In genomic region chr1:42682739-42683529, GRCh38 we compare ENCODE assay signal across 1 cellular context.
TF ChIP-seq lines count a peak whose summit lies in the region.

No MANE protein-coding gene starts in this region.

TF ChIP-seq in K562, 482 proteins besides CTCF, POLR2A, EP300 and RAD21 (continued from another document and continues in another):
- TF ChIP-seq, protein P1, sequence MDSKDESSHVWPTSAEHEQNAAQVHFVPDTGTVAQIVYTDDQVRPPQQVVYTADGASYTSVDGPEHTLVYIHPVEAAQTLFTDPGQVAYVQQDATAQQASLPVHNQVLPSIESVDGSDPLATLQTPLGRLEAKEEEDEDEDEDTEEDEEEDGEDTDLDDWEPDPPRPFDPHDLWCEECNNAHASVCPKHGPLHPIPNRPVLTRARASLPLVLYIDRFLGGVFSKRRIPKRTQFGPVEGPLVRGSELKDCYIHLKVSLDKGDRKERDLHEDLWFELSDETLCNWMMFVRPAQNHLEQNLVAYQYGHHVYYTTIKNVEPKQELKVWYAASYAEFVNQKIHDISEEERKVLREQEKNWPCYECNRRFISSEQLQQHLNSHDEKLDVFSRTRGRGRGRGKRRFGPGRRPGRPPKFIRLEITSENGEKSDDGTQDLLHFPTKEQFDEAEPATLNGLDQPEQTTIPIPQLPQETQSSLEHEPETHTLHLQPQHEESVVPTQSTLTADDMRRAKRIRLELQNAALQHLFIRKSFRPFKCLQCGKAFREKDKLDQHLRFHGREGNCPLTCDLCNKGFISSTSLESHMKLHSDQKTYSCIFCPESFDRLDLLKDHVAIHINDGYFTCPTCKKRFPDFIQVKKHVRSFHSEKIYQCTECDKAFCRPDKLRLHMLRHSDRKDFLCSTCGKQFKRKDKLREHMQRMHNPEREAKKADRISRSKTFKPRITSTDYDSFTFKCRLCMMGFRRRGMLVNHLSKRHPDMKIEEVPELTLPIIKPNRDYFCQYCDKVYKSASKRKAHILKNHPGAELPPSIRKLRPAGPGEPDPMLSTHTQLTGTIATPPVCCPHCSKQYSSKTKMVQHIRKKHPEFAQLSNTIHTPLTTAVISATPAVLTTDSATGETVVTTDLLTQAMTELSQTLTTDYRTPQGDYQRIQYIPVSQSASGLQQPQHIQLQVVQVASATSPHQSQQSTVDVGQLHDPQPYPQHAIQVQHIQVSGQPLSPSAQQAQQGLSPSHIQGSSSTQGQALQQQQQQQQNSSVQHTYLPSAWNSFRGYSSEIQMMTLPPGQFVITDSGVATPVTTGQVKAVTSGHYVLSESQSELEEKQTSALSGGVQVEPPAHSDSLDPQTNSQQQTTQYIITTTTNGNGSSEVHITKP (IDR thresholded peaks at IDR 0.05; ENCODE audit: partially characterized antibody) = no peak
- no peak for TF ChIP-seq SMARCA4 (IDR thresholded peaks at IDR 0.05)
- no peak for TF ChIP-seq DLX4 (CRISPR knock-in tag; IDR thresholded peaks at IDR 0.05)
- TF ChIP-seq RBBP5 (IDR thresholded peaks at IDR 0.05; ENCODE audit: borderline replicate concordance, insufficient read depth, low read length, poor library complexity, severe bottlenecking) = peak; percentile 96
- TF ChIP-seq ZNF592 (IDR thresholded peaks at IDR 0.05) = peak; percentile 47; the same call in 1 of the 2 replicates
- TF ChIP-seq ATF2 (CRISPR knock-in tag; IDR thresholded peaks at IDR 0.05) = peak; percentile 59; the same call in 1 of the 2 replicates
- TF ChIP-seq RAD51 (IDR thresholded peaks at IDR 0.05; ENCODE audit: borderline replicate concordance, low read depth) = no peak
- TF ChIP-seq SNRNP70 (optimal IDR thresholded peaks at IDR 0.05; ENCODE audit: low read depth, low read length) = no peak
- TF ChIP-seq PHF8 (IDR thresholded peaks at IDR 0.05; ENCODE audit: borderline replicate concordance, low read length) = peak; percentile 35; the same call in 1 of the 2 replicates
- no peak for TF ChIP-seq ZNF408 (CRISPR knock-in tag; IDR thresholded peaks at IDR 0.05; ENCODE audit: low read depth)
- TF ChIP-seq CGGBP1 (CRISPR knock-in tag; IDR thresholded peaks at IDR 0.05) = peak; percentile 8; the same call in 1 of the 2 replicates
- TF ChIP-seq TRIM28 (IDR thresholded peaks at IDR 0.05) = no peak; the same call in 1 of the 2 replicates
- no peak for TF ChIP-seq MYBL2 (IDR thresholded peaks at IDR 0.05; ENCODE audit: low read depth)
- TF ChIP-seq MYBL2 (CRISPR knock-in tag; IDR thresholded peaks at IDR 0.05; ENCODE audit: borderline replicate concordance) = no peak
- TF ChIP-seq, protein P2, sequence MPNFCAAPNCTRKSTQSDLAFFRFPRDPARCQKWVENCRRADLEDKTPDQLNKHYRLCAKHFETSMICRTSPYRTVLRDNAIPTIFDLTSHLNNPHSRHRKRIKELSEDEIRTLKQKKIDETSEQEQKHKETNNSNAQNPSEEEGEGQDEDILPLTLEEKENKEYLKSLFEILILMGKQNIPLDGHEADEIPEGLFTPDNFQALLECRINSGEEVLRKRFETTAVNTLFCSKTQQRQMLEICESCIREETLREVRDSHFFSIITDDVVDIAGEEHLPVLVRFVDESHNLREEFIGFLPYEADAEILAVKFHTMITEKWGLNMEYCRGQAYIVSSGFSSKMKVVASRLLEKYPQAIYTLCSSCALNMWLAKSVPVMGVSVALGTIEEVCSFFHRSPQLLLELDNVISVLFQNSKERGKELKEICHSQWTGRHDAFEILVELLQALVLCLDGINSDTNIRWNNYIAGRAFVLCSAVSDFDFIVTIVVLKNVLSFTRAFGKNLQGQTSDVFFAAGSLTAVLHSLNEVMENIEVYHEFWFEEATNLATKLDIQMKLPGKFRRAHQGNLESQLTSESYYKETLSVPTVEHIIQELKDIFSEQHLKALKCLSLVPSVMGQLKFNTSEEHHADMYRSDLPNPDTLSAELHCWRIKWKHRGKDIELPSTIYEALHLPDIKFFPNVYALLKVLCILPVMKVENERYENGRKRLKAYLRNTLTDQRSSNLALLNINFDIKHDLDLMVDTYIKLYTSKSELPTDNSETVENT (CRISPR knock-in tag; IDR thresholded peaks at IDR 0.05) = 0 out of 2 replicates have a peak, but pooled peaks have one; percentile 16
- TF ChIP-seq JUND (IDR thresholded peaks at IDR 0.05; ENCODE audit: borderline replicate concordance, low read depth, low read length) = no peak; the same call in 1 of the 2 replicates
- no peak; the same call in 2 of the 3 replicates for TF ChIP-seq JUND (tag; IDR thresholded peaks at IDR 0.05; ENCODE audit: borderline replicate concordance, low read depth, low read length)
- peak; percentile 65 for TF ChIP-seq MTA3 (IDR thresholded peaks at IDR 0.05; ENCODE audit: borderline replicate concordance)
- no peak for TF ChIP-seq SIX5 (IDR thresholded peaks at IDR 0.05; ENCODE audit: borderline replicate concordance in 1 of 2, insufficient read depth in 1 of 2, low read depth in 1 of 2, low read length in 2 of 2)
- TF ChIP-seq RREB1 (CRISPR knock-in tag; IDR thresholded peaks at IDR 0.05) = 0 out of 2 replicates have a peak, but pooled peaks have one; percentile 47
- TF ChIP-seq BDP1 (IDR thresholded peaks at IDR 0.05; ENCODE audit: insufficient read depth, insufficient read length) = no peak
- no peak for TF ChIP-seq GTF2E2 (tag; IDR thresholded peaks at IDR 0.05)
- peak; percentile 56; the same call in 1 of the 2 replicates for TF ChIP-seq HNRNPL (IDR thresholded peaks at IDR 0.05; ENCODE audit: low read depth, low read length)
- no peak for TF ChIP-seq NFYB (IDR thresholded peaks at IDR 0.05; ENCODE audit: extremely low read depth, insufficient read length)
- peak; percentile 46 for TF ChIP-seq U2AF1 (optimal IDR thresholded peaks at IDR 0.05; ENCODE audit: low read depth, low read length)
- TF ChIP-seq ZNF449 (CRISPR knock-in tag; IDR thresholded peaks at IDR 0.05) = no peak
- TF ChIP-seq SMARCE1 (IDR thresholded peaks at IDR 0.05) = no peak
- TF ChIP-seq ZNF395 (CRISPR knock-in tag; IDR thresholded peaks at IDR 0.05) = peak; percentile 89
- peak; percentile 69; the same call in 1 of the 2 replicates for TF ChIP-seq ZSCAN29 (IDR thresholded peaks at IDR 0.05)
- peak; percentile 92 for TF ChIP-seq ZFX (CRISPR knock-in tag; IDR thresholded peaks at IDR 0.05)
- TF ChIP-seq SRSF3 (IDR thresholded peaks at IDR 0.05; ENCODE audit: insufficient read depth, low read length) = no peak
- TF ChIP-seq, protein P3, sequence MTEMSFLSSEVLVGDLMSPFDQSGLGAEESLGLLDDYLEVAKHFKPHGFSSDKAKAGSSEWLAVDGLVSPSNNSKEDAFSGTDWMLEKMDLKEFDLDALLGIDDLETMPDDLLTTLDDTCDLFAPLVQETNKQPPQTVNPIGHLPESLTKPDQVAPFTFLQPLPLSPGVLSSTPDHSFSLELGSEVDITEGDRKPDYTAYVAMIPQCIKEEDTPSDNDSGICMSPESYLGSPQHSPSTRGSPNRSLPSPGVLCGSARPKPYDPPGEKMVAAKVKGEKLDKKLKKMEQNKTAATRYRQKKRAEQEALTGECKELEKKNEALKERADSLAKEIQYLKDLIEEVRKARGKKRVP (CRISPR knock-in tag; IDR thresholded peaks at IDR 0.05) = peak; percentile 28; the same call in 1 of the 2 replicates
- TF ChIP-seq ZNF23 (CRISPR knock-in tag; IDR thresholded peaks at IDR 0.05) = no peak
